ENCODE assay signal across 30 cellular contexts in the genomic region with DNA sequence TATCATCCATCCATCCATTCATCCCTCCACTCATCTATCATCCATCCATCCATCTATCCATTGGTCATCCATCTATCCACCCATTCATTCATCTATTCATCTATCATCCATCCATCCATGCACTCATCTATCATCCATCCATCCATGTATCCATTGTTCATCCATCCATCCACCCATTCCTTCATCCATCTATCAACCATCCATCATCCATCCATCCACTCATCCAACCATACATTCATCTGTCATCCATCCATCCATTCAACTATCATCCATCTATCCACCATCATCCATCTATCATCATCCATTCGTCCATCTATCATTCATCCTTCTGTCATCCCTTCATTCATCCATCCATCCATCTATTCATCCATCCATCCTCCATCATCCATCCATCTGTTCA.
"Had no signal": no experiment of that assay in that cellular context is flagged by ENCODE, and none has a peak within 500 bp of the region (broad histone marks: within the 10 kb centered on the region; RNA-seq: fewer than 3 reads in every experiment).

No MANE protein-coding gene starts in this region.

- H3K4me2 ChIP-seq: neural progenitor cell had no signal

- H2AFZ ChIP-seq: neural progenitor cell had no signal

- H3K27ac ChIP-seq: left lung, lower lobe of right lung, neural progenitor cell, neutrophil, ovary, prostate gland, sigmoid colon, spleen, suprapubic skin, thoracic aorta, tibial artery, upper lobe of right lung, uterus had no signal

- FAIRE-seq: keratinocyte, small intestine had no signal

- DNase-seq: hippocampal formation; kidney glomerular epithelial cell; left colon; left lung; lower lobe of right lung; mammary epithelial cell; mesenchymal stem cell; naive thymus-derived CD8-positive, alpha-beta T cell; nephron progenitor cell; occipital lobe; ovary; retina; right cardiac atrium; sigmoid colon; small intestine; spleen; stimulated activated CD4-positive, alpha-beta T cell treated with anti-CD3 and anti-CD28 coated beads, Interleukin-4, amount 100 ng/mL, for 24 hours; stimulated activated naive CD4-positive, alpha-beta T cell; tibial artery; trophoblast cell; upper lobe of right lung; uterus had no signal

- H3K9me3 ChIP-seq: left lung, lower lobe of right lung, neutrophil, ovary, prostate gland, sigmoid colon, spleen, suprapubic skin, thoracic aorta, tibial artery, upper lobe of right lung, uterus had no signal

- H3K36me3 Mint-ChIP-seq: naive thymus-derived CD8-positive, alpha-beta T cell; neural progenitor cell; stimulated activated effector memory CD8-positive, alpha-beta T cell treated with anti-CD3 and anti-CD28 coated beads, Interleukin-12 subunit alpha, Interleukin-12 subunit beta, amount 100 ng/mL, for 72 hours had no signal

- H3K4me1 ChIP-seq: left lung, lower lobe of right lung, neural progenitor cell, prostate gland, sigmoid colon, spleen, suprapubic skin, upper lobe of right lung, uterus had no signal

- H3K9me3 Mint-ChIP-seq: naive thymus-derived CD8-positive, alpha-beta T cell; nephron progenitor cell; neural progenitor cell; stimulated activated effector memory CD8-positive, alpha-beta T cell treated with anti-CD3 and anti-CD28 coated beads, Interleukin-12 subunit alpha, Interleukin-12 subunit beta, amount 100 ng/mL, for 72 hours; stimulated activated naive CD8-positive, alpha-beta T cell treated with anti-CD3 and anti-CD28 coated beads, Interleukin-15, Interleukin-2, amounts not matched to agents 100 ng/mL and 50 ng/mL, for 24 hours had no signal

- H3K27me3 Mint-ChIP-seq: stimulated activated naive CD8-positive, alpha-beta T cell treated with anti-CD3 and anti-CD28 coated beads, Interleukin-15, Interleukin-2, amounts not matched to agents 100 ng/mL and 50 ng/mL, for 24 hours had no signal

- H3K27ac Mint-ChIP-seq: naive thymus-derived CD8-positive, alpha-beta T cell; nephron progenitor cell; neural progenitor cell; stimulated activated effector memory CD8-positive, alpha-beta T cell treated with anti-CD3 and anti-CD28 coated beads, Interleukin-12 subunit alpha, Interleukin-12 subunit beta, amount 100 ng/mL, for 72 hours; stimulated activated naive CD8-positive, alpha-beta T cell treated with anti-CD3 and anti-CD28 coated beads, Interleukin-15, Interleukin-2, amounts not matched to agents 100 ng/mL and 50 ng/mL, for 24 hours had no signal

- H3K4me3 Mint-ChIP-seq: naive thymus-derived CD8-positive, alpha-beta T cell; nephron progenitor cell; neural progenitor cell; stimulated activated effector memory CD8-positive, alpha-beta T cell treated with anti-CD3 and anti-CD28 coated beads, Interleukin-12 subunit alpha, Interleukin-12 subunit beta, amount 100 ng/mL, for 72 hours; stimulated activated naive CD8-positive, alpha-beta T cell treated with anti-CD3 and anti-CD28 coated beads, Interleukin-15, Interleukin-2, amounts not matched to agents 100 ng/mL and 50 ng/mL, for 24 hours had no signal

- H3K9ac ChIP-seq: neural progenitor cell had no signal

- H3K4me3 ChIP-seq: left lung, lower lobe of right lung, neural progenitor cell, ovary, prostate gland, sigmoid colon, spleen, suprapubic skin, thoracic aorta, tibial artery, upper lobe of right lung, uterus had no signal

- H3K36me3 ChIP-seq: left lung, lower lobe of right lung, neural progenitor cell, neutrophil, ovary, prostate gland, sigmoid colon, spleen, suprapubic skin, thoracic aorta, tibial artery, upper lobe of right lung, uterus had no signal

- ATAC-seq: left colon; left lung; lower lobe of right lung; naive thymus-derived CD8-positive, alpha-beta T cell; right cardiac atrium; stimulated activated effector memory CD8-positive, alpha-beta T cell treated with anti-CD3 and anti-CD28 coated beads, Interleukin-12 subunit alpha, Interleukin-12 subunit beta, amount 100 ng/mL, for 72 hours; upper lobe of right lung had no signal

- H3K27me3 ChIP-seq: neural progenitor cell, ovary, suprapubic skin, uterus had no signal
